ENCODE assay signal across 35 cellular contexts in the genomic region with DNA sequence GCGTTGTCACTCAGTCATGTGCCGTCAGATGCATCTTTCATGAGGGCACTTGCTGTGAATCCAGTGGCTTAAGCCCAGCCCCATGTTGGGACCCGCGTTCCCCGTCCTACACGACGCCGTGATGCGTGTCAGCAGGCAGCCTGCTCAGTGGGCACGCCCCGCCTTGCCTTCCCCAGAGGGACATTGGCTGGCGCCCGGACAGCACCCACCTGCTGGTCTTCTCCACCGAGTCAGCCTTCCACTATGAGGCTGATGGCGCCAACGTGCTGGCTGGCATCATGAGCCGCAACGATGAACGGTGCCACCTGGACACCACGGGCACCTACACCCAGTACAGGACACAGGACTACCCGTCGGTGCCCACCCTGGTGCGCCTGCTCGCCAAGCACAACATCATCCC.
"Had no signal": no experiment of that assay in that cellular context is flagged by ENCODE, and none has a peak within 500 bp of the region (broad histone marks: within the 10 kb centered on the region; RNA-seq: fewer than 3 reads in every experiment).

No MANE protein-coding gene starts in this region.

- H3K27me3 Mint-ChIP-seq: activated B cell treated with CpG ODN at 0.5 μM for 24 hours; activated CD4-positive, alpha-beta memory T cell treated with anti-CD3 and anti-CD28 coated beads for 36 hours; activated naive CD4-positive, alpha-beta T cell treated with anti-CD3 and anti-CD28 coated beads, Interleukin-2, amount 10 ng/mL, durations not matched to agents 7 days and 5 days; activated naive CD8-positive, alpha-beta T cell; activated naive CD8-positive, alpha-beta T cell treated with anti-CD3 and anti-CD28 coated beads, Interleukin-2, amount 50 U/mL, for 24 hours; T-cell; T-helper 17 cell had no signal

- H3K4me3 Mint-ChIP-seq: activated B cell treated with CpG ODN at 0.5 μM for 24 hours; activated CD4-positive, alpha-beta memory T cell treated with anti-CD3 and anti-CD28 coated beads for 36 hours; activated naive CD4-positive, alpha-beta T cell treated with anti-CD3 and anti-CD28 coated beads, Interleukin-2, amount 10 ng/mL, durations not matched to agents 7 days and 5 days; activated naive CD8-positive, alpha-beta T cell; activated naive CD8-positive, alpha-beta T cell treated with anti-CD3 and anti-CD28 coated beads, Interleukin-2, amount 50 U/mL, for 24 hours; brain; T-cell; T-helper 17 cell had no signal

- H3K9me3 Mint-ChIP-seq: activated B cell treated with CpG ODN at 0.5 μM for 24 hours; activated CD4-positive, alpha-beta memory T cell treated with anti-CD3 and anti-CD28 coated beads for 36 hours; activated naive CD4-positive, alpha-beta T cell treated with anti-CD3 and anti-CD28 coated beads, Interleukin-2, amount 10 ng/mL, durations not matched to agents 7 days and 5 days; activated naive CD8-positive, alpha-beta T cell treated with anti-CD3 and anti-CD28 coated beads, Interleukin-2, amount 50 U/mL, for 24 hours; brain; T-cell had no signal

- H3K36me3 Mint-ChIP-seq: activated CD4-positive, alpha-beta memory T cell treated with anti-CD3 and anti-CD28 coated beads for 36 hours; activated naive CD4-positive, alpha-beta T cell treated with anti-CD3 and anti-CD28 coated beads, Interleukin-2, amount 10 ng/mL, durations not matched to agents 7 days and 5 days; activated naive CD8-positive, alpha-beta T cell; brain; T-cell had no signal

- DNase-seq: activated B cell treated with CpG ODN at 0.5 μM for 24 hours; activated CD4-positive, alpha-beta memory T cell treated with anti-CD3 and anti-CD28 coated beads for 36 hours; activated CD4-positive, alpha-beta T cell treated with anti-CD3 and anti-CD28 coated beads for 4 hours; activated CD4-positive, alpha-beta T cell treated with anti-CD3 and anti-CD28 coated beads, Interleukin-2, amount 50 U/mL, for 1 hour; activated CD4-positive, CD25-positive, alpha-beta regulatory T cell treated with anti-CD3 and anti-CD28 coated beads, Interleukin-2, amount 50 U/mL, for 72 hours; activated CD8-positive, alpha-beta memory T cell treated with anti-CD3 and anti-CD28 coated beads, Interleukin-2, amount 50 U/mL, for 4 hours; activated effector memory CD4-positive, alpha-beta T cell treated with Interleukin-2 at 50 U/mL for 16 hours; activated naive CD4-positive, alpha-beta T cell treated with anti-CD3 and anti-CD28 coated beads, Interleukin-2, amount 10 ng/mL, durations not matched to agents 7 days and 5 days; activated naive CD8-positive, alpha-beta T cell treated with anti-CD3 and anti-CD28 coated beads, Interleukin-2, amount 50 U/mL, for 24 hours; activated T-cell treated with anti-CD3 and anti-CD28 coated beads for 4 hours; activated T-cell treated with anti-CD3 and anti-CD28 coated beads, Interleukin-2, amount 50 U/mL, for 48 hours; anterior cingulate cortex; caudate nucleus; cerebellar nuclear complex; KG1; MM.1S; NCI-H1092 treated with DMSO at 0.1 percent for 48 hours; NCI-H1417; NCI-H146; NCI-H187; NCI-H2029 treated with DMSO at 0.1 percent for 48 hours; NCI-H2107; NCI-H2171; NCI-H446; NCI-H510A treated with DMSO at 0.1 percent for 48 hours; NCI-H526 treated with DMSO at 0.1 percent for 48 hours; NCI-H774; PC-3; SIG-M5; T-cell; T-helper 17 cell; T-helper 9 cell had no signal

- H3K27ac Mint-ChIP-seq: activated B cell treated with CpG ODN at 0.5 μM for 24 hours; activated CD4-positive, alpha-beta memory T cell treated with anti-CD3 and anti-CD28 coated beads for 36 hours; activated naive CD4-positive, alpha-beta T cell treated with anti-CD3 and anti-CD28 coated beads, Interleukin-2, amount 10 ng/mL, durations not matched to agents 7 days and 5 days; activated naive CD8-positive, alpha-beta T cell; activated naive CD8-positive, alpha-beta T cell treated with anti-CD3 and anti-CD28 coated beads, Interleukin-2, amount 50 U/mL, for 24 hours; brain; T-cell; T-helper 17 cell had no signal

- H3K27ac ChIP-seq: VCaP had no signal

- H3K4me1 Mint-ChIP-seq: brain had no signal
